Comparison of ENCODE assay signal across 15 cellular contexts in genomic region chr2:126665483-126665882, GRCh38. TPM values are rescaled to one million over a fixed set of nuclear protein-coding genes. Genes with fewer than 3 reads are reported as not detected.
DNase-seq lines count a peak whose midpoint lies in the region; ATAC-seq, FAIRE-seq and TF ChIP-seq lines count a peak whose summit lies in the region.
"Had no signal": no experiment of that assay in that cellular context is flagged by ENCODE, and none has a peak within 500 bp of the region (broad histone marks: within the 10 kb centered on the region; RNA-seq: fewer than 3 reads in every experiment).

No MANE protein-coding gene starts in this region.

- no peak for ATAC-seq in HepG2
- ATAC-seq in right lobe of liver: no peak
- ATAC-seq in naive thymus-derived CD8-positive, alpha-beta T cell: no peak
- ATAC-seq in GM18502 (IDR thresholded peaks at IDR 0.05; ENCODE audit: poor library complexity, unreplicated experiment): no peak
- ATAC-seq in GM21381 (IDR thresholded peaks at IDR 0.05; ENCODE audit: unreplicated experiment): no peak

- no peak for TF ChIP-seq RAD21 in HepG2 (CRISPR knock-in tag; IDR thresholded peaks at IDR 0.05)

- peak overlapping the region; percentile 77 for H3K4me3 Mint-ChIP-seq in activated naive CD8-positive, alpha-beta T cell
- H3K4me3 Mint-ChIP-seq in naive thymus-derived CD8-positive, alpha-beta T cell: peak overlapping the region in 5 of 10 donors; percentile 46 to 95 (median 85)

- 17% methylated on average over 6 of the region's 9 CpGs for WGBS in HepG2 (ENCODE audit: low lambda C conversion rate)
- 18% methylated on average over 2 of the region's 9 CpGs for WGBS in right lobe of liver (ENCODE audit: insufficient coverage, low coverage, low lambda C conversion rate, missing lambda C conversion rate)

- no peaks in the 10 kb centered on the region for H3K27me3 Mint-ChIP-seq in activated naive CD8-positive, alpha-beta T cell
- no peaks in the 10 kb centered on the region for H3K27me3 Mint-ChIP-seq in naive thymus-derived CD8-positive, alpha-beta T cell

- H3K4me1 Mint-ChIP-seq in activated naive CD8-positive, alpha-beta T cell (ENCODE audit: low read depth): peaks cover 91% of the 10 kb centered on the region
- H3K4me1 Mint-ChIP-seq in naive thymus-derived CD8-positive, alpha-beta T cell: peaks cover 60 to 100% (median 97%) of the 10 kb centered on the region in 4 donors

- no TSS peak for BruUV-seq in HepG2 (replicated peaks; lab: Mats Ljungman, UMichigan)

- no peaks in the 10 kb centered on the region for H3K79me2 ChIP-seq in HepG2 (ENCODE audit: insufficient read depth, low read length)

- TF ChIP-seq POLR2A in HepG2 (IDR thresholded peaks at IDR 0.05; ENCODE audit: insufficient read depth in 1 of 2, low read depth in 2 of 2, low read length in 2 of 2) (no peak), right lobe of liver (IDR thresholded peaks at IDR 0.05) (no peak)

- H3K36me3 Mint-ChIP-seq in activated naive CD8-positive, alpha-beta T cell: peaks cover 16% of the 10 kb centered on the region
- peaks cover 0 to 47% (median 6%) of the 10 kb centered on the region in 3 donors for H3K36me3 Mint-ChIP-seq in naive thymus-derived CD8-positive, alpha-beta T cell

- H3K27ac ChIP-seq in HepG2 (ENCODE audit: extremely low read length, insufficient read depth, low read length): no peak overlapping the region
- no peak overlapping the region for H3K27ac ChIP-seq in right lobe of liver
- no peak overlapping the region for H3K27ac ChIP-seq in colonic mucosa
- H3K27ac ChIP-seq: parathyroid adenoma, SJSA1 had no signal

- no peak overlapping the region for H3K4me2 ChIP-seq in HepG2 (ENCODE audit: low read depth, low read length)

- H2AFZ ChIP-seq in HepG2 (ENCODE audit: low read length): no peak overlapping the region

- TF ChIP-seq CTCF in HepG2 (CRISPR knock-in tag; IDR thresholded peaks at IDR 0.05) (no peak), right lobe of liver (IDR thresholded peaks at IDR 0.05) (no peak), colonic mucosa (IDR thresholded peaks at IDR 0.05) (no peak)

- H3K9me3 ChIP-seq in HepG2 (ENCODE audit: low read length) (no peaks in the 10 kb centered on the region), right lobe of liver (no peaks in the 10 kb centered on the region), colonic mucosa (no peaks in the 10 kb centered on the region)
- H3K9me3 ChIP-seq: SJSA1, transverse colon had no signal

- no peaks in the 10 kb centered on the region for H4K20me1 ChIP-seq in HepG2 (ENCODE audit: insufficient read depth, low read length)

- in situ Hi-C loops in HepG2 (cut with HindIII; ENCODE audit: extremely low pct_ligation_motif_present, low pct_unique_long_range_greater_than_20kb): no loop called here

- no peaks in the 10 kb centered on the region for H3K4me1 ChIP-seq in HepG2 (ENCODE audit: insufficient read depth, low read length)
- H3K4me1 ChIP-seq in right lobe of liver: peaks cover 0 to 4% (median 0%) of the 10 kb centered on the region in 4 donors
- H3K4me1 ChIP-seq in colonic mucosa: no peaks in the 10 kb centered on the region
- H3K4me1 ChIP-seq: SJSA1 had no signal

- H3K36me3 ChIP-seq in HepG2 (replicated peaks in 1 of 2; ENCODE audit: control insufficient read depth in 1 of 2, insufficient read depth in 2 of 2, low read length in 2 of 2) (no peaks in the 10 kb centered on the region), right lobe of liver (no peaks in the 10 kb centered on the region), colonic mucosa (no peaks in the 10 kb centered on the region)
- H3K36me3 ChIP-seq: SJSA1, transverse colon had no signal

- no peak overlapping the region for H3K4me3 ChIP-seq in HepG2 (replicated peaks in 1 of 3; ENCODE audit: insufficient read depth in 1 of 3, low read depth in 2 of 3, low read length in 3 of 3)
- H3K4me3 ChIP-seq in right lobe of liver: no peak overlapping the region
- no peak overlapping the region for H3K4me3 ChIP-seq in colonic mucosa
- H3K4me3 ChIP-seq: lung, SJSA1, transverse colon had no signal

- H3K27ac Mint-ChIP-seq in activated naive CD8-positive, alpha-beta T cell: peak overlapping the region; percentile 99
- peak overlapping the region; percentile 83 to 100 (median 98) for H3K27ac Mint-ChIP-seq in naive thymus-derived CD8-positive, alpha-beta T cell

- POLR2A ChIA-PET in HepG2 (lab: Yijun Ruan, JAX): no interaction called here
- POLR2A ChIA-PET in naive thymus-derived CD8-positive, alpha-beta T cell (lab: Charles Lee): no interaction called here

- no peaks in the 10 kb centered on the region for H3K9me3 Mint-ChIP-seq in activated naive CD8-positive, alpha-beta T cell (ENCODE audit: low read depth)
- H3K9me3 Mint-ChIP-seq in naive thymus-derived CD8-positive, alpha-beta T cell: no peaks in the 10 kb centered on the region

- CTCF ChIA-PET in HepG2 (lab: Yijun Ruan, JAX; ENCODE audit: low intra/inter-chr PET ratio, low total read pairs): no interaction called here

- H3K9ac ChIP-seq in HepG2 (ENCODE audit: insufficient read depth, low read depth, low read length) (no peak overlapping the region), colonic mucosa (ENCODE audit: low read depth in 2 of 2, low read length in 2 of 2) (no peak overlapping the region)
- H3K9ac ChIP-seq: parathyroid adenoma had no signal

- DNase-seq in HepG2 (ENCODE audit: low spot score): no peak
- DNase-seq in right lobe of liver: no peak
- no peak for DNase-seq in naive thymus-derived CD8-positive, alpha-beta T cell
- DNase-seq in colonic mucosa: no peak
- no peak for DNase-seq in cortex of kidney (lab: John Stamatoyannopoulos, UW)
- DNase-seq: activated CD8-positive, alpha-beta memory T cell treated with anti-CD3 and anti-CD28 coated beads, Interleukin-2, amount 50 U/mL, for 4 hours; IMR-90; NCI-H1105; transverse colon had no signal

- FAIRE-seq in HepG2 (lab: Jason Lieb, UNC): no peak

- H3K27me3 ChIP-seq in HepG2 (ENCODE audit: control insufficient read depth in 1 of 2, insufficient read depth in 2 of 2, low read length in 2 of 2) (peaks cover 1 to 35% of the 10 kb centered on the region in 2 experiments; a peak in 4 of 5 replicates), right lobe of liver (no peaks in the 10 kb centered on the region), colonic mucosa (no peaks in the 10 kb centered on the region)
- H3K27me3 ChIP-seq: transverse colon had no signal

- TF ChIP-seq EP300 in HepG2 (IDR thresholded peaks at IDR 0.05; ENCODE audit: low read depth in 2 of 2, low read length in 2 of 2) (no peak), HepG2 (CRISPR knock-in tag; IDR thresholded peaks at IDR 0.05; ENCODE audit: borderline replicate concordance) (no peak)

- intact Hi-C loops in HepG2 (cut with micrococcal nuclease; ENCODE audit: unreplicated experiment): no loop called here
- intact Hi-C loops in right lobe of liver (cut with DNase I): no loop called here
- intact Hi-C loops in colonic mucosa (cut with DNase I): no loop called here

TF ChIP-seq in HepG2, 621 proteins besides CTCF, POLR2A, EP300 and RAD21:
- no peak for TF ChIP-seq SMAD9 (CRISPR knock-in tag; IDR thresholded peaks at IDR 0.05)
- TF ChIP-seq CCDC6 (CRISPR knock-in tag; IDR thresholded peaks at IDR 0.05): no peak
- no peak for TF ChIP-seq BATF2 (CRISPR knock-in tag; IDR thresholded peaks at IDR 0.05)
- TF ChIP-seq ZNF558 (CRISPR knock-in tag; IDR thresholded peaks at IDR 0.05; ENCODE audit: borderline replicate concordance): 0 out of 2 replicates have a peak, but pooled peaks have one; percentile 30
- TF ChIP-seq FOXA1 (IDR thresholded peaks at IDR 0.05): no peak
- TF ChIP-seq FOXA1 (CRISPR knock-in tag; IDR thresholded peaks at IDR 0.05): no peak

RNA-seq across cellular contexts. Expression of gene GYPC, which starts 9.5 kb away (rescaled TPM):
- not detected in 2 replicates for total RNA-seq in HepG2 (2016; rRNA removed; fragmentation: Illumina TruSeq; extraction: Trizol)
- total RNA-seq in HepG2 (2016; cell fraction: cytosol; rRNA removed; fragmentation: Illumina TruSeq; extraction: Trizol; ENCODE audit: low read depth): not detected in 2 replicates
- total RNA-seq in HepG2 (2016; cell fraction: insoluble cytoplasmic fraction; rRNA removed; fragmentation: Illumina TruSeq; extraction: Trizol): not detected in 2 replicates
- total RNA-seq in HepG2 (2016; cell fraction: membrane; rRNA removed; fragmentation: Illumina TruSeq; extraction: Trizol): not detected in 2 replicates
- total RNA-seq in HepG2 (2016; cell fraction: nucleus; rRNA removed; fragmentation: Illumina TruSeq; extraction: Trizol): not detected in 2 replicates
- 0.09 TPM in 1 of 2 replicates, not detected in the other for polyA plus RNA-seq in HepG2 (2011; rRNA removed)
- not detected in 2 replicates for polyA plus RNA-seq in HepG2 (2011; cell fraction: cytosol; rRNA removed)
- polyA plus RNA-seq in HepG2 (2011; cell fraction: nucleus; rRNA removed): not detected in 2 replicates
- polyA plus RNA-seq in HepG2 (2012): not detected in 2 replicates
- not detected in 2 replicates for polyA plus RNA-seq in HepG2 (2016; cell fraction: cytosol; fragmentation: Illumina TruSeq; extraction: Trizol; ENCODE audit: low read depth)
- polyA plus RNA-seq in HepG2 (2016; cell fraction: insoluble cytoplasmic fraction; fragmentation: Illumina TruSeq; extraction: Trizol; ENCODE audit: low read depth): not detected in 2 replicates
- polyA plus RNA-seq in HepG2 (2016; cell fraction: membrane; fragmentation: Illumina TruSeq; extraction: Trizol; ENCODE audit: low read depth): not detected in 2 replicates
- not detected in 2 replicates for polyA plus RNA-seq in HepG2 (2016; cell fraction: nucleus; fragmentation: Illumina TruSeq; extraction: Trizol; ENCODE audit: insufficient read depth, low read depth)
- polyA minus RNA-seq in HepG2 (2011; rRNA and poly(A)+ RNA removed; ENCODE audit: low replicate concordance): 1.8 and 3.2 TPM in 2 replicates
- polyA minus RNA-seq in HepG2 (2011; cell fraction: cytosol; rRNA and poly(A)+ RNA removed): not detected in 2 replicates
- not detected in 2 replicates for polyA minus RNA-seq in HepG2 (2011; cell fraction: nucleus; rRNA and poly(A)+ RNA removed)
- 10 to 100 TPM in 1 of 6 experiments, 1 to 10 TPM in 5; 2.9 to 17.2 (median 8.1) TPM for total RNA-seq in right lobe of liver
- 100 to 1,000 TPM; 151 to 152 TPM for total RNA-seq in naive thymus-derived CD8-positive, alpha-beta T cell
- polyA plus RNA-seq in naive thymus-derived CD8-positive, alpha-beta T cell: 100 to 1,000 TPM; 199 to 303 (median 265) TPM
- 10 to 100 TPM in 1 of 2 donors, 1 to 10 TPM in 1; 7.1 to 14.7 TPM for total RNA-seq in colonic mucosa
- total RNA-seq: SJSA1 had no signal

Comparison
In these comparisons a context has a peak if more than half of its experiments do, and no peak if none do; other contexts are left out.
1. RNA of gene GYPC, which starts 9.5 kb away (total RNA-seq): 151 to 152 TPM in naive thymus-derived CD8-positive, alpha-beta T cell; 7.1 to 14.7 TPM in colonic mucosa, 2.9 to 17.2 TPM in right lobe of liver and not detected in HepG2; every median in the first group is over 4 times any median in the second.